2 cellular contexts compared by ENCODE assay signal in genomic region chr4:186724861-186725419, GRCh38.
TF ChIP-seq lines count a peak whose summit lies in the region.

No MANE protein-coding gene starts in this region.

TF ChIP-seq in A549, 52 proteins besides CTCF, POLR2A, EP300 and RAD21 (continued from another document):
- TF ChIP-seq USF2 (IDR thresholded peaks at IDR 0.05) (no peak), KDM5A (IDR thresholded peaks at IDR 0.05) (no peak), BHLHE40 (IDR thresholded peaks at IDR 0.05; ENCODE audit: low read depth, low read length) (no peak), CBX2 (IDR thresholded peaks at IDR 0.05; ENCODE audit: borderline replicate concordance, low read depth) (no peak)

TF ChIP-seq in GM23338, 12 proteins besides CTCF, POLR2A, EP300 and RAD21:
- TF ChIP-seq ZNF462 (CRISPR knock-in tag; IDR thresholded peaks at IDR 0.05) = no peak
- no peak for TF ChIP-seq ZNF114 (CRISPR knock-in tag; IDR thresholded peaks at IDR 0.05)
- no peak for TF ChIP-seq STAT1 (IDR thresholded peaks at IDR 0.05; ENCODE audit: unreplicated experiment)
- no peak for TF ChIP-seq EZH2 (IDR thresholded peaks at IDR 0.05; ENCODE audit: low read depth, unreplicated experiment)
- TF ChIP-seq NANOG (IDR thresholded peaks at IDR 0.05; ENCODE audit: borderline replicate concordance) = no peak
- no peak for TF ChIP-seq REST (IDR thresholded peaks at IDR 0.05; ENCODE audit: unreplicated experiment)
- no peak for TF ChIP-seq CREB1 (CRISPR knock-in tag; IDR thresholded peaks at IDR 0.05; ENCODE audit: low read depth)
- TF ChIP-seq JUNB (IDR thresholded peaks at IDR 0.05; ENCODE audit: unreplicated experiment) = no peak
- TF ChIP-seq POLR2AphosphoS5 (IDR thresholded peaks at IDR 0.05; ENCODE audit: low read depth) = no peak
- no peak for TF ChIP-seq ZNF331 (CRISPR knock-in tag; IDR thresholded peaks at IDR 0.05; ENCODE audit: low read depth)
- no peak for TF ChIP-seq EZH2phosphoT487 (IDR thresholded peaks at IDR 0.05; ENCODE audit: unreplicated experiment)
- TF ChIP-seq ETS1 (IDR thresholded peaks at IDR 0.05) = no peak
